ENCODE assay signal across 9 cellular contexts in the genomic region with DNA sequence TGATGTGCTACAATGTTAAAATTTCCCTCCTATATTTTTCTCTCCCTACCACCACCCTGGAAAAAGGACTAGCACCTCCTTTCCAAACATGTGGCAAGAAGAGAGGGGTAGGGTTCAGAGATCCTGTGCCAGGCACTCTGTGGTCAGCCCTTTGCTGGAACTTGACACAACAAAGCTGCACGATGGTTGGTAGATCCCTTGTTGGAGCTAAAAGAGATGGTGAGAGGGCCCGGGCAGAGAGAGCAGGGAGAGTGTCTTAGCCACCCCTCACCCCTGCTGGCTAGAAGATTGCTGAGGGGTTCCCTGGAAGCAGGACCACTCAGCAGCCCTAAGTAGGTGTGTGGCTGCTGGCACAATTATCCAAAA. TPM values are rescaled to one million over a fixed set of nuclear protein-coding genes. Genes with fewer than 3 reads are reported as not detected.
DNase-seq lines count a peak whose midpoint lies in the region; ATAC-seq, FAIRE-seq and TF ChIP-seq lines count a peak whose summit lies in the region.
"Had no signal": no experiment of that assay in that cellular context is flagged by ENCODE, and none has a peak within 500 bp of the region (broad histone marks: within the 10 kb centered on the region; RNA-seq: fewer than 3 reads in every experiment).

No MANE protein-coding gene starts in this region.

- peaks cover under 1 to 9% of the 10 kb centered on the region in 2 donors for H3K36me3 Mint-ChIP-seq in CD14-positive monocyte
- peaks cover 24% of the 10 kb centered on the region for H3K36me3 Mint-ChIP-seq in effector memory CD8-positive, alpha-beta T cell (ENCODE audit: insufficient read depth)
- peaks cover 3% of the 10 kb centered on the region for H3K36me3 Mint-ChIP-seq in progenitor cell of endocrine pancreas (ENCODE audit: insufficient read depth)

- no peaks in the 10 kb centered on the region for H3K9me2 ChIP-seq in OCI-LY1 (ENCODE audit: low read depth, low read length)

- H3K27me3 ChIP-seq in OCI-LY1 (ENCODE audit: insufficient read depth, low read length) (0 out of 2 replicates have a peak, but pooled peaks cover 3% of the 10 kb centered on the region), pancreas (no peaks in the 10 kb centered on the region), body of pancreas (no peaks in the 10 kb centered on the region)

- H3K4me1 ChIP-seq in OCI-LY1 (ENCODE audit: insufficient read depth, low read length, severe bottlenecking) = peaks cover 43% of the 10 kb centered on the region
- H3K4me1 ChIP-seq in pancreas = peaks cover 4 to 15% (median 7%) of the 10 kb centered on the region in 3 donors
- peaks cover 27% of the 10 kb centered on the region for H3K4me1 ChIP-seq in body of pancreas

- H3K4me3 ChIP-seq in OCI-LY1 (ENCODE audit: low read depth, low read length, poor library complexity, severe bottlenecking) (no peak overlapping the region), pancreas (no peak overlapping the region), body of pancreas (no peak overlapping the region)

- H3K9me3 Mint-ChIP-seq in CD14-positive monocyte (peaks cover 0 to 2% (median 0%) of the 10 kb centered on the region in 7 donors), progenitor cell of endocrine pancreas (ENCODE audit: low read depth) (no peaks in the 10 kb centered on the region)
- H3K9me3 Mint-ChIP-seq in effector memory CD8-positive, alpha-beta T cell = no peaks in the 10 kb centered on the region

- H3K4me2 ChIP-seq in OCI-LY1 (ENCODE audit: low read length) = no peak overlapping the region

- H3K36me3 ChIP-seq in OCI-LY1 (ENCODE audit: insufficient read depth, low read length) = no peaks in the 10 kb centered on the region
- no peaks in the 10 kb centered on the region for H3K36me3 ChIP-seq in pancreas
- no peaks in the 10 kb centered on the region for H3K36me3 ChIP-seq in body of pancreas (replicated peaks in 1 of 2; ENCODE audit: insufficient read depth in 1 of 2, low read depth in 2 of 2)

- DNase-seq in CD14-positive monocyte (ENCODE audit: low spot score) (no peak), progenitor cell of endocrine pancreas (ENCODE audit: low spot score, unreplicated experiment) (no peak), amniotic stem cell (lab: John Stamatoyannopoulos, UW) (no peak), pancreas (no peak), body of pancreas (no peak)
- no peak for DNase-seq in effector memory CD8-positive, alpha-beta T cell

- H2AFZ ChIP-seq in OCI-LY1 (ENCODE audit: low read length) = peak overlapping the region; percentile 52; the same call in 1 of the 2 replicates

- no peaks in the 10 kb centered on the region for H3K79me2 ChIP-seq in OCI-LY1 (ENCODE audit: insufficient read depth, low read length)

- peak overlapping the region in 6 of 7 donors; percentile 87 to 95 (median 92) for H3K27ac Mint-ChIP-seq in CD14-positive monocyte
- peak overlapping the region; percentile 81 to 83 for H3K27ac Mint-ChIP-seq in effector memory CD8-positive, alpha-beta T cell
- peak overlapping the region; percentile 67 for H3K27ac Mint-ChIP-seq in progenitor cell of endocrine pancreas

- intact Hi-C loops in CD14-positive monocyte (cut with micrococcal nuclease) = loop anchor here (5.0 to 10.0 kb wide), 4 partner anchors 184 to 461 kb away; a partner anchor contains a TSS
- intact Hi-C loops in pancreas (cut with DNase I) = loop anchor here in 1 of 3 donors (5.0 to 10.0 kb wide), 2 partner anchors 79 to 284 kb away; no protein-coding TSS in a partner anchor
- intact Hi-C loops in body of pancreas (cut with DNase I) = loop anchor here (10.0 kb wide), 1 partner anchor 284 kb away; no protein-coding TSS in a partner anchor

- no peak for ATAC-seq in effector memory CD8-positive, alpha-beta T cell (replicated peaks)
- ATAC-seq in pancreas (no peak), GM18858 (IDR thresholded peaks at IDR 0.05; ENCODE audit: unreplicated experiment) (no peak), body of pancreas (no peak)

- peaks cover 4 to 16% (median 8%) of the 10 kb centered on the region in 3 donors for H3K27me3 Mint-ChIP-seq in CD14-positive monocyte (ENCODE audit: low read depth in 3 of 3)
- no peaks in the 10 kb centered on the region for H3K27me3 Mint-ChIP-seq in effector memory CD8-positive, alpha-beta T cell
- H3K27me3 Mint-ChIP-seq in progenitor cell of endocrine pancreas = no peaks in the 10 kb centered on the region

- H3K4me1 Mint-ChIP-seq in CD14-positive monocyte (peaks cover 44% of the 10 kb centered on the region), progenitor cell of endocrine pancreas (ENCODE audit: low read depth) (peaks cover 41% of the 10 kb centered on the region)
- H3K4me1 Mint-ChIP-seq in effector memory CD8-positive, alpha-beta T cell (ENCODE audit: low read depth in 2 of 2) = peaks cover 41 to 47% of the 10 kb centered on the region in 2 donors

- TF ChIP-seq CTCF in CD14-positive monocyte (IDR thresholded peaks at IDR 0.05) = no peak
- TF ChIP-seq CTCF in OCI-LY1 (IDR thresholded peaks at IDR 0.05; ENCODE audit: low read length) = no peak
- no peak for TF ChIP-seq CTCF in progenitor cell of endocrine pancreas (IDR thresholded peaks at IDR 0.05; ENCODE audit: unreplicated experiment)
- no peak for TF ChIP-seq CTCF in pancreas (IDR thresholded peaks at IDR 0.05)
- TF ChIP-seq CTCF in body of pancreas (IDR thresholded peaks at IDR 0.05) = no peak

- no peak overlapping the region for H3K4me3 Mint-ChIP-seq in CD14-positive monocyte
- H3K4me3 Mint-ChIP-seq in effector memory CD8-positive, alpha-beta T cell = peak overlapping the region; percentile 90 to 92
- H3K4me3 Mint-ChIP-seq in progenitor cell of endocrine pancreas (ENCODE audit: low read depth) = no peak overlapping the region

- H3K27ac ChIP-seq in OCI-LY1 (ENCODE audit: low read depth, low read length, poor library complexity, severe bottlenecking) (peak overlapping the region; percentile 37), pancreas (peak overlapping the region in 1 of 4 donors; percentile 90), body of pancreas (peak overlapping the region in 2 of 4 donors; percentile 90 to 95)

- no peak for TF ChIP-seq POLR2A in body of pancreas (IDR thresholded peaks at IDR 0.05)

- no peak overlapping the region for H3K9ac ChIP-seq in OCI-LY1 (ENCODE audit: low read length)

- H4K20me1 ChIP-seq in OCI-LY1 (ENCODE audit: insufficient read depth, low read length) = no peaks in the 10 kb centered on the region

- H3K9me3 ChIP-seq in OCI-LY1 (ENCODE audit: low read length) (no peaks in the 10 kb centered on the region), pancreas (no peaks in the 10 kb centered on the region), body of pancreas (no peaks in the 10 kb centered on the region)

- 74 to 83% methylated on average over 2 of the region's 2 CpGs for WGBS in pancreas, 2 donors
- WGBS in body of pancreas, 2 donors = 74 to 82% methylated on average over 2 of the region's 2 CpGs

- FAIRE-seq in pancreas (lab: Jason Lieb, UNC) = no peak
- FAIRE-seq: HTR-8/SVneo had no signal

- no peaks in the 10 kb centered on the region for H3F3A ChIP-seq in OCI-LY1 (ENCODE audit: insufficient read depth, low read length)

RNA-seq across cellular contexts. Expression of a gene that starts 2.5 kb away (rescaled TPM):
- 1 to 10 TPM; 4.1 to 4.3 TPM for polyA plus RNA-seq in CD14-positive monocyte
- total RNA-seq in progenitor cell of endocrine pancreas = 149 and 161 TPM in 2 replicates
- 10 to 100 TPM; 20.5 to 25.2 (median 22.9) TPM for total RNA-seq in pancreas
- 10 to 100 TPM; 16.4 to 31.0 TPM for polyA plus RNA-seq in pancreas
- total RNA-seq in body of pancreas = 10 to 100 TPM in 1 of 2 donors, 1 to 10 TPM in 1; 7.9 to 23.1 TPM

Comparison
In these comparisons a context has a peak if more than half of its experiments do, and no peak if none do; other contexts are left out.
1. H3K4me3 Mint-ChIP-seq: peak in effector memory CD8-positive, alpha-beta T cell (2 of 2); none in CD14-positive monocyte (0 of 2) and progenitor cell of endocrine pancreas (single experiment).
2. Peak in every context shown above with its lines, with median percentiles within 50 percentile points of each other: H3K27ac Mint-ChIP-seq.